In the genomic region with DNA sequence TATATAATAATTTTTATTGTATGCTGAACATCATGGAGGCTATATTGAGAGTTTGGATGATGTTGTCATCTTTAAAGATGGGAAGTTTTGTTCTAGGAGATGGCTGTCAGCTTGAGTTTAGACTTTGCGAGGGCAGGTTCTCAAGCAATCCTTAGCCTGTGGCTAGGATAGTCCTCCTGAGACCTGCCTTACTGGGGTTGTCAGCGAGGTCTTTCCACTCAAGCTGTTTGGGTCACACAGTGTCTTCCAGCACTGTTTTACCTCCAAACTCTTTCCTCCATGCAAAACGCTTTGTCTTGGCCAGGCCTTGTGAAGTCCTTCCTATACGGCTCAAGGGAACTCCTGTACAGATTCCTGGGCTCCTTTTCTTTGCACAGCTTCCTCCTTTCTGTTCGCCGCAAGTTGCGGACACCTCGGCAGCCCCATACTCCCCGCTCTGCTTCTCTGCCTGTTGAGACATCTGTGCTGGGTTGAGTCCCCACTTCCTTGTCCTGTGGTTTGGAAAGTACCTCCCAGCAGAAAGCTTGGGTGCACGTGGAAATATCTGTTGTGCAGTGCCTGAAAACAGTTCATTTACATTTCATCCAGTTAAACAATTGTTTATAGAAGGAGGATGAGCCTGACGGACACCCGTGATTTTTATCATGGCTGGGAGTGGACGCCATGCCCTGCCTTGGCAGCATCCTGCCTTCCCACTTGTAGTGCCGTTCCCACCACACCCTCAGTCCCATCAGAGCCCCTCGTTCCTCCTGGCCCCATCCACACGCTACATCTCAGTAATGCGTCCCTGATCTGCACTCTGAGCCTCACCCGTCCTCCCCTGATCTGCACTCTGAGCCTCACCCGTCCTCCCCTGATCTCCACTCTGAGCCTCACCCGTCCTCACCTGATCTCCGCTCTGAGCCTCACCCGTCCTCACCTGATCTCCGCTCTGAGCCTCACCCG, we compare ENCODE assay signal across 8 cellular contexts. TPM values are rescaled to one million over a fixed set of nuclear protein-coding genes. Genes with fewer than 3 reads are reported as not detected.
A peak's percentile ranks its signal among the peaks of the same experiment; 100 is the strongest.
DNase-seq lines count a peak whose midpoint lies in the region; ATAC-seq and TF ChIP-seq lines count a peak whose summit lies in the region.

No MANE protein-coding gene starts in this region.

- H3K4me3 ChIP-seq in effector memory CD4-positive, alpha-beta T cell (ENCODE audit: insufficient read depth, low read depth, low read length, poor library complexity, severe bottlenecking), result peak overlapping the region; percentile 23

- peaks cover 42% of the 10 kb centered on the region for H3K4me1 Mint-ChIP-seq in CD4-positive, alpha-beta T cell (ENCODE audit: low read depth)

- peak; percentile 34 to 68 (median 46) for DNase-seq in CD4-positive, alpha-beta T cell
- DNase-seq in UCSD-AML1 (lab: John Stamatoyannopoulos, UW; ENCODE audit: unreplicated experiment) (peak; percentile 82), NCI-H526 treated with DMSO at 0.1 percent for 48 hours (lab: John Stamatoyannopoulos, UW) (no peak), NCI-H2196 (lab: John Stamatoyannopoulos, UW; ENCODE audit: unreplicated experiment) (no peak)
- peak; percentile 22 to 47 (median 41) for DNase-seq in effector memory CD4-positive, alpha-beta T cell
- peak; percentile 27 for DNase-seq in stimulated activated CD8-positive, alpha-beta memory T cell treated with anti-CD3 and anti-CD28 coated beads, Interleukin-15, amount 100 ng/mL, for 1 hour (ENCODE audit: low read depth)

- H3K9me3 ChIP-seq in CD4-positive, alpha-beta T cell (ENCODE audit: control insufficient read depth, low read length), result no peaks in the 10 kb centered on the region
- no peaks in the 10 kb centered on the region for H3K9me3 ChIP-seq in effector memory CD4-positive, alpha-beta T cell (ENCODE audit: control insufficient read depth, low read length)

- intact Hi-C loops in CD4-positive, alpha-beta T cell (cut with DNase I, micrococcal nuclease), result loop anchor here in 1 of 2 experiments (5.0 kb wide), 1 partner anchor 65 kb away; no protein-coding TSS in a partner anchor

- peak; percentile 97 for ATAC-seq in CD4-positive, alpha-beta T cell (ENCODE audit: poor library complexity)
- ATAC-seq in HG02870 (IDR thresholded peaks at IDR 0.05; ENCODE audit: unreplicated experiment) (peak; percentile 54), HG03045 (IDR thresholded peaks at IDR 0.05; ENCODE audit: unreplicated experiment) (no peak)

- H3K9me3 Mint-ChIP-seq in CD4-positive, alpha-beta T cell, result peaks cover 3% of the 10 kb centered on the region

- CTCF ChIA-PET in CD4-positive, alpha-beta T cell (lab: Charles Lee), result no interaction called here

- H3K36me3 Mint-ChIP-seq in CD4-positive, alpha-beta T cell (ENCODE audit: low read depth), result no peaks in the 10 kb centered on the region

- peak overlapping the region; percentile 16 for H3K27ac ChIP-seq in CD4-positive, alpha-beta T cell (ENCODE audit: low read depth, low read length)
- H3K27ac ChIP-seq in effector memory CD4-positive, alpha-beta T cell (ENCODE audit: insufficient read depth, low read length, poor library complexity, severe bottlenecking), result peak overlapping the region; percentile 42

- no peaks in the 10 kb centered on the region for H3K36me3 ChIP-seq in effector memory CD4-positive, alpha-beta T cell (ENCODE audit: control insufficient read depth, insufficient read depth, low read length)

- H3K27me3 ChIP-seq in CD4-positive, alpha-beta T cell (ENCODE audit: control insufficient read depth, insufficient read depth, low read length), result no peaks in the 10 kb centered on the region
- H3K27me3 ChIP-seq in effector memory CD4-positive, alpha-beta T cell (replicated peaks; ENCODE audit: control insufficient read depth, insufficient read depth, low read length, poor library complexity, severe bottlenecking), result no peaks in the 10 kb centered on the region

- POLR2A ChIA-PET in CD4-positive, alpha-beta T cell (lab: Charles Lee), result interaction anchor here (0.6 to 1.6 kb wide), 9 partner anchors 32 to 220 kb away, joined by 3 to 13 read pairs (median 5); a partner anchor contains a TSS

- TF ChIP-seq CTCF in CD4-positive, alpha-beta T cell (IDR thresholded peaks at IDR 0.05), result no peak

- H3K4me3 Mint-ChIP-seq in CD4-positive, alpha-beta T cell, result peak overlapping the region; percentile 43

- H3K27me3 Mint-ChIP-seq in CD4-positive, alpha-beta T cell, result no peaks in the 10 kb centered on the region

- peak overlapping the region; percentile 69 for H3K27ac Mint-ChIP-seq in CD4-positive, alpha-beta T cell

- H3K4me1 ChIP-seq in effector memory CD4-positive, alpha-beta T cell (ENCODE audit: control insufficient read depth, insufficient read depth, low read length, poor library complexity, severe bottlenecking), result peaks cover 24% of the 10 kb centered on the region

RNA-seq across cellular contexts. Expression of a gene that starts 55.0 kb away (rescaled TPM):
- 1 to 10 TPM in 1 of 2 experiments, under 1 TPM in 1; 0.80 to 1.6 TPM for total RNA-seq in CD4-positive, alpha-beta T cell

Comparison
In these comparisons a context has a peak if more than half of its experiments do, and no peak if none do; other contexts are left out.
1. DNase-seq: peak in CD4-positive, alpha-beta T cell (10 of 10), UCSD-AML1 (single experiment), effector memory CD4-positive, alpha-beta T cell (3 of 3) and stimulated activated CD8-positive, alpha-beta memory T cell treated with anti-CD3 and anti-CD28 coated beads, Interleukin-15, amount 100 ng/mL, for 1 hour (single experiment); none in NCI-H526 treated with DMSO at 0.1 percent for 48 hours (single experiment) and NCI-H2196 (single experiment).